Comparison of ENCODE assay signal across 32 cellular contexts in genomic region chr11:40271361-40271760, GRCh38.
"Had no signal": no experiment of that assay in that cellular context is flagged by ENCODE, and none has a peak within 500 bp of the region (broad histone marks: within the 10 kb centered on the region; RNA-seq: fewer than 3 reads in every experiment).

No MANE protein-coding gene starts in this region.

- ATAC-seq: activated CD8-positive, alpha-beta T cell treated with anti-CD3 and anti-CD28 coated beads for 36 hours; activated T-cell treated with anti-CD3 and anti-CD28 coated beads, Interleukin-2, amount 50 U/mL, for 72 hours; activated T-helper 17 cell treated with anti-CD3 and anti-CD28 coated beads, Interleukin-2, amount 50 U/mL, for 72 hours; body of pancreas; PC-3 had no signal

- H3K4me3 ChIP-seq: body of pancreas, breast epithelium, Peyer's patch, SJSA1 had no signal

- H3K27ac ChIP-seq: body of pancreas, breast epithelium, KMS-11, Peyer's patch, SJSA1 had no signal

- H3K4me1 ChIP-seq: body of pancreas, breast epithelium, Peyer's patch, SJSA1 had no signal

- DNase-seq: activated CD4-positive, alpha-beta T cell treated with anti-CD3 and anti-CD28 coated beads, Interleukin-2, amount 10 ng/mL, durations not matched to agents 24 days and 14 days; activated CD4-positive, alpha-beta T cell treated with anti-CD3 and anti-CD28 coated beads, Interleukin-2, amount 50 U/mL, for 4 hours; activated CD8-positive, alpha-beta T cell treated with anti-CD3 and anti-CD28 coated beads for 36 hours; activated effector memory CD4-positive, alpha-beta T cell treated with anti-CD3 and anti-CD28 coated beads, Interleukin-2, amount 50 U/mL, for 16 hours; activated naive CD4-positive, alpha-beta T cell; activated naive CD4-positive, alpha-beta T cell treated with anti-CD3 and anti-CD28 coated beads, Interleukin-2, amount 50 U/mL, for 16 hours; activated naive CD8-positive, alpha-beta T cell treated with anti-CD3 and anti-CD28 coated beads for 36 hours; activated T-cell treated with anti-CD3 and anti-CD28 coated beads, Interleukin-2, amount 50 U/mL, for 1 hour; activated T-cell treated with anti-CD3 and anti-CD28 coated beads, Interleukin-2, amount 50 U/mL, for 72 hours; amniotic stem cell; aorta; body of pancreas; MM.1S; MV-4-11; NCI-H1092; NCI-H1436 treated with DMSO at 0.1 percent for 48 hours; NCI-H1694 treated with DMSO at 0.1 percent for 48 hours; NCI-H2029; NCI-H345; NCI-H524 treated with DMSO at 0.1 percent for 48 hours; PC-3; Peyer's patch; RPMI8226; SHP77 treated with DMSO at 0.1 percent for 48 hours; SW 1271; T-helper 1 cell; T-helper 2 cell; T-helper 9 cell had no signal

- H3K9me3 ChIP-seq: body of pancreas, breast epithelium, Peyer's patch, SJSA1 had no signal

- H3K9ac ChIP-seq: KMS-11 had no signal

- H3K36me3 ChIP-seq: breast epithelium, Peyer's patch, SJSA1 had no signal

- H3K27me3 ChIP-seq: body of pancreas, breast epithelium, Peyer's patch, SJSA1 had no signal

- H3K4me2 ChIP-seq: KMS-11 had no signal
